In the genomic region with DNA sequence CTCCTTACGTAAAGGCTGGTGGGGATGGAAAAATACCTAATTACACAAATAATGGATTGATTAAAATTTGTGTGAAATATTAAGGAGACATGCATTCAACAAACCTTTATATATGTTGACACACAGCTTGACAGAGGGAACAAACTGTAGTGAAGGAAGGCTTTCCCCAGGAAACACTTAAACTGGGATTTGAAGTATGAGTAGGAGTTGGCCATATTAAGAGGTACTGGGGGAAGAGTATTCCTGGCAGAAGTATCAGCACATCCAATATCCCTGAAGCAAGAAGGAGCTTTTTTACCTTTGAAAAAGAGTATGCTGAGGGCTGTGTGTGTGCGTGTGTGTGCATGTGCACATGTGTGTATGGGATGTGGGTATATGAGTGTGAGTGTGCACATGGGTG, we compare ENCODE assay signal across 23 cellular contexts.
DNase-seq lines count a peak whose midpoint lies in the region; ATAC-seq, FAIRE-seq and TF ChIP-seq lines count a peak whose summit lies in the region.
"Had no signal": no experiment of that assay in that cellular context is flagged by ENCODE, and none has a peak within 500 bp of the region (broad histone marks: within the 10 kb centered on the region; RNA-seq: fewer than 3 reads in every experiment).

No MANE protein-coding gene starts in this region.

- TF ChIP-seq CTCF in SK-N-SH (IDR thresholded peaks at IDR 0.05) (no peak), endodermal cell (conservative IDR thresholded peaks at IDR 0.05) (no peak)

- no peak overlapping the region for H3K4me2 ChIP-seq in SK-N-SH
- H3K4me2 ChIP-seq: BLaER1 treated with 17β-estradiol and CSF1 and Interleukin-3, amounts not matched to agents 10 nM and 100 nM had no signal

- no peaks in the 10 kb centered on the region for H3K9me3 ChIP-seq in SK-N-SH
- no peaks in the 10 kb centered on the region for H3K9me3 ChIP-seq in endodermal cell (ENCODE audit: control insufficient read depth, low read length)

- H3K27ac ChIP-seq in SK-N-SH (ENCODE audit: low read depth in 2 of 2, low read length in 1 of 2), result no peak overlapping the region
- no peak overlapping the region for H3K27ac ChIP-seq in endodermal cell (ENCODE audit: low read depth, low read length)
- H3K27ac ChIP-seq: 22Rv1; BLaER1 treated with 17β-estradiol and CSF1 and Interleukin-3, amounts not matched to agents 10 nM and 100 nM had no signal

- peaks cover 40% of the 10 kb centered on the region for H3K27me3 ChIP-seq in SK-N-SH (ENCODE audit: insufficient read depth)
- peaks cover 82% of the 10 kb centered on the region for H3K27me3 ChIP-seq in endodermal cell (ENCODE audit: control insufficient read depth, insufficient read depth, low read length, poor library complexity, severe bottlenecking)

- H3K4me3 ChIP-seq in SK-N-SH (ENCODE audit: low read depth in 2 of 2, low read length in 1 of 2), result no peak overlapping the region
- no peak overlapping the region for H3K4me3 ChIP-seq in endodermal cell (ENCODE audit: low read length)
- H3K4me3 ChIP-seq: BLaER1 treated with 17β-estradiol and CSF1 and Interleukin-3, amounts not matched to agents 10 nM and 100 nM had no signal

- H3K9me3 Mint-ChIP-seq in endodermal cell, result no peaks in the 10 kb centered on the region
- H3K9me3 Mint-ChIP-seq in activated naive CD4-positive, alpha-beta T cell treated with anti-CD3 and anti-CD28 coated beads for 36 hours, result no peaks in the 10 kb centered on the region
- H3K9me3 Mint-ChIP-seq: CD4-positive, alpha-beta T cell; CD8-positive, alpha-beta memory T cell; HFFc6 had no signal

- ATAC-seq in SK-N-SH treated with all-trans-retinoic acid at 6 μM for 48 hours (no peak), HG03442 (IDR thresholded peaks at IDR 0.05; ENCODE audit: unreplicated experiment) (no peak)
- ATAC-seq: HCT116 had no signal

- CTCF ChIA-PET in SK-N-SH (lab: Yijun Ruan, JAX), result interaction anchor here (0.7 to 4.2 kb wide), 3 partner anchors 62 to 119 kb away, joined by 3 to 24 read pairs (median 3); no protein-coding TSS in a partner anchor
- CTCF ChIA-PET in activated naive CD4-positive, alpha-beta T cell treated with anti-CD3 and anti-CD28 coated beads for 36 hours (lab: Charles Lee), result no interaction called here

- no peak for TF ChIP-seq EP300 in SK-N-SH (IDR thresholded peaks at IDR 0.05; ENCODE audit: borderline replicate concordance in 1 of 2, low read depth in 1 of 2, low read length in 1 of 2)

- FAIRE-seq in urothelium cell line (lab: Jason Lieb, UNC), result peak; percentile 13
- FAIRE-seq: A204.1, D721Med, GM12892 had no signal

- H3K9ac ChIP-seq in SK-N-SH (no peak overlapping the region), endodermal cell (ENCODE audit: extremely low read depth, low read length, poor library complexity, severe bottlenecking) (no peak overlapping the region)
- H3K9ac ChIP-seq: BLaER1 treated with 17β-estradiol and CSF1 and Interleukin-3, amounts not matched to agents 10 nM and 100 nM had no signal

- DNase-seq in SK-N-SH (no peak), endodermal cell (peak; percentile 19), urothelium cell line (ENCODE audit: low spot score) (no peak)
- DNase-seq in activated naive CD4-positive, alpha-beta T cell treated with anti-CD3 and anti-CD28 coated beads for 36 hours, result no peak
- DNase-seq: CD4-positive, alpha-beta T cell; CD8-positive, alpha-beta memory T cell; DMS 273 treated with DMSO at 0.1 percent for 48 hours; DMS79; EL; GDM1; GOT3; H7; HFFc6 had no signal

- no peaks in the 10 kb centered on the region for H3K79me2 ChIP-seq in SK-N-SH (ENCODE audit: insufficient read depth)

- peaks cover 0 to 49% of the 10 kb centered on the region in 2 experiments; a peak in 1 of 4 replicates for H3K4me1 ChIP-seq in SK-N-SH (ENCODE audit: control insufficient read depth in 1 of 2, insufficient read depth in 2 of 2, low read depth in 1 of 2, low read length in 1 of 2)
- H3K4me1 ChIP-seq in endodermal cell (ENCODE audit: control insufficient read depth, insufficient read depth, low read length), result peaks cover 20% of the 10 kb centered on the region

- peaks cover 33% of the 10 kb centered on the region for H3K27me3 Mint-ChIP-seq in endodermal cell (ENCODE audit: insufficient read depth)
- peaks cover 18% of the 10 kb centered on the region for H3K27me3 Mint-ChIP-seq in activated naive CD4-positive, alpha-beta T cell treated with anti-CD3 and anti-CD28 coated beads for 36 hours (ENCODE audit: low read depth)

- intact Hi-C loops in activated naive CD4-positive, alpha-beta T cell treated with anti-CD3 and anti-CD28 coated beads for 36 hours (cut with micrococcal nuclease), result no loop called here

- H3K9me2 ChIP-seq in SK-N-SH, result no peaks in the 10 kb centered on the region

- no peak overlapping the region for H3K4me3 Mint-ChIP-seq in endodermal cell
- no peak overlapping the region for H3K4me3 Mint-ChIP-seq in activated naive CD4-positive, alpha-beta T cell treated with anti-CD3 and anti-CD28 coated beads for 36 hours
- H3K4me3 Mint-ChIP-seq: B cell; CD14-positive monocyte; CD4-positive, alpha-beta T cell; CD8-positive, alpha-beta memory T cell; HFFc6 had no signal

- no peaks in the 10 kb centered on the region for H3K36me3 Mint-ChIP-seq in endodermal cell (ENCODE audit: low read depth)
- H3K36me3 Mint-ChIP-seq in activated naive CD4-positive, alpha-beta T cell treated with anti-CD3 and anti-CD28 coated beads for 36 hours (ENCODE audit: low read depth), result no peaks in the 10 kb centered on the region
- H3K36me3 Mint-ChIP-seq: CD14-positive monocyte; CD8-positive, alpha-beta memory T cell had no signal

- WGBS in SK-N-SH (ENCODE audit: low lambda C conversion rate), result 91% methylated on average over 2 of the region's 2 CpGs
- WGBS in endodermal cell (ENCODE audit: insufficient coverage in 1 of 2, insufficient read length in 1 of 2), 2 experiments, result 89% methylated on average over 1 of the region's 2 CpGs; no CpG with 5 or more reads in 1 of the 2 experiments

- no peaks in the 10 kb centered on the region for H3F3A ChIP-seq in SK-N-SH (replicated peaks; ENCODE audit: insufficient read depth)

- peaks cover 12% of the 10 kb centered on the region for H3K4me1 Mint-ChIP-seq in endodermal cell
- H3K4me1 Mint-ChIP-seq in activated naive CD4-positive, alpha-beta T cell treated with anti-CD3 and anti-CD28 coated beads for 36 hours (ENCODE audit: low read depth), result peaks cover 3% of the 10 kb centered on the region

- no peak for TF ChIP-seq RAD21 in SK-N-SH (IDR thresholded peaks at IDR 0.05; ENCODE audit: low read length)

- H4K20me1 ChIP-seq in SK-N-SH (ENCODE audit: insufficient read depth), result 0 out of 2 replicates have a peak, but pooled peaks cover 7% of the 10 kb centered on the region

- no peak overlapping the region for H3K27ac Mint-ChIP-seq in endodermal cell
- no peak overlapping the region for H3K27ac Mint-ChIP-seq in activated naive CD4-positive, alpha-beta T cell treated with anti-CD3 and anti-CD28 coated beads for 36 hours
- H3K27ac Mint-ChIP-seq: B cell; CD14-positive monocyte; CD4-positive, alpha-beta T cell; CD8-positive, alpha-beta memory T cell; HFFc6 had no signal

- H3K36me3 ChIP-seq in SK-N-SH (replicated peaks in 1 of 2; ENCODE audit: control insufficient read depth in 1 of 2, insufficient read depth in 2 of 2, low read length in 1 of 2), result no peaks in the 10 kb centered on the region
- no peaks in the 10 kb centered on the region for H3K36me3 ChIP-seq in endodermal cell (ENCODE audit: control insufficient read depth, insufficient read depth, low read length)
- H3K36me3 ChIP-seq: BLaER1 treated with 17β-estradiol and CSF1 and Interleukin-3, amounts not matched to agents 10 nM and 100 nM had no signal

- H2AFZ ChIP-seq in SK-N-SH (ENCODE audit: low read depth), result no peak overlapping the region

- POLR2A ChIA-PET in SK-N-SH (lab: Yijun Ruan, JAX), result no interaction called here

TF ChIP-seq in SK-N-SH treated with all-trans-retinoic acid at 6 μM for 48 hours, 23 proteins besides CTCF, POLR2A, EP300 and RAD21 (continues in another document):
- TF ChIP-seq, protein P1, sequence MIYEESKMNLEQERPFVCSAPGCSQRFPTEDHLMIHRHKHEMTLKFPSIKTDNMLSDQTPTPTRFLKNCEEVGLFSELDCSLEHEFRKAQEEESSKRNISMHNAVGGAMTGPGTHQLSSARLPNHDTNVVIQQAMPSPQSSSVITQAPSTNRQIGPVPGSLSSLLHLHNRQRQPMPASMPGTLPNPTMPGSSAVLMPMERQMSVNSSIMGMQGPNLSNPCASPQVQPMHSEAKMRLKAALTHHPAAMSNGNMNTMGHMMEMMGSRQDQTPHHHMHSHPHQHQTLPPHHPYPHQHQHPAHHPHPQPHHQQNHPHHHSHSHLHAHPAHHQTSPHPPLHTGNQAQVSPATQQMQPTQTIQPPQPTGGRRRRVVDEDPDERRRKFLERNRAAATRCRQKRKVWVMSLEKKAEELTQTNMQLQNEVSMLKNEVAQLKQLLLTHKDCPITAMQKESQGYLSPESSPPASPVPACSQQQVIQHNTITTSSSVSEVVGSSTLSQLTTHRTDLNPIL (CRISPR knock-in tag; IDR thresholded peaks at IDR 0.05; ENCODE audit: low read depth), result no peak

TF ChIP-seq in SK-N-SH, 30 proteins besides CTCF, POLR2A, EP300 and RAD21 (continues in another document):
- TF ChIP-seq RXRA (IDR thresholded peaks at IDR 0.05; ENCODE audit: borderline replicate concordance, low read depth), result no peak
- no peak for TF ChIP-seq SMC3 (IDR thresholded peaks at IDR 0.05; ENCODE audit: low read depth, low read length)
- TF ChIP-seq JUND (IDR thresholded peaks at IDR 0.05), result no peak
- TF ChIP-seq SIN3A (IDR thresholded peaks at IDR 0.05; ENCODE audit: borderline replicate concordance, low read depth, low read length), result no peak
